30 cellular contexts compared by ENCODE assay signal in genomic region chr7:30968747-30969603, GRCh38. TPM values are rescaled to one million over a fixed set of nuclear protein-coding genes. Genes with fewer than 3 reads are reported as not detected.
DNase-seq lines count a peak whose midpoint lies in the region; ATAC-seq, FAIRE-seq and TF ChIP-seq lines count a peak whose summit lies in the region.
"Had no signal": no experiment of that assay in that cellular context is flagged by ENCODE, and none has a peak within 500 bp of the region (broad histone marks: within the 10 kb centered on the region; RNA-seq: fewer than 3 reads in every experiment).

No MANE protein-coding gene starts in this region.

- FAIRE-seq in HepG2 (lab: Jason Lieb, UNC), result no peak
- FAIRE-seq: islet of Langerhans had no signal

- DNase-seq in OCI-LY7 (ENCODE audit: low spot score) (no peak), mucosa of gallbladder (ENCODE audit: low spot score) (peak; percentile 58), ureter (ENCODE audit: low spot score) (no peak), nephron progenitor cell (no peak), HepG2 (ENCODE audit: low spot score) (no peak)
- DNase-seq: activated B cell treated with CpG ODN at 0.5 μM for 24 hours; activated CD8-positive, alpha-beta T cell treated with anti-CD3 and anti-CD28 coated beads for 36 hours; activated naive CD4-positive, alpha-beta T cell treated with anti-CD3 and anti-CD28 coated beads, Interleukin-2, amount 10 ng/mL, durations not matched to agents 7 days and 5 days; activated T-cell treated with anti-CD3 and anti-CD28 coated beads, Interleukin-2, amount 50 U/mL, for 24 hours; CD8-positive, alpha-beta memory T cell; DMS79 treated with DMSO at 0.1 percent for 48 hours; foreskin fibroblast; hippocampal formation; mammary epithelial cell; naive B cell; NCI-H1930; Peyer's patch; right lobe of liver had no signal

- intact Hi-C loops in OCI-LY7 (cut with micrococcal nuclease; ENCODE audit: unreplicated experiment) (no loop called here), HepG2 (cut with micrococcal nuclease; ENCODE audit: unreplicated experiment) (no loop called here)

- ATAC-seq in GM18868 (IDR thresholded peaks at IDR 0.05; ENCODE audit: unreplicated experiment) (peak; percentile 17), HepG2 (no peak), GM18517 (IDR thresholded peaks at IDR 0.05; ENCODE audit: unreplicated experiment) (no peak)
- ATAC-seq: activated CD8-positive, alpha-beta T cell treated with anti-CD3 and anti-CD28 coated beads for 36 hours had no signal

- H3K9me2 ChIP-seq in OCI-LY7 (ENCODE audit: insufficient read depth, low read length), result no peaks in the 10 kb centered on the region

- 0 out of 2 replicates have a peak overlapping the region, but pooled peaks have one; percentile 6 for H3K9ac ChIP-seq in BLaER1
- no peak overlapping the region for H3K9ac ChIP-seq in HepG2 (ENCODE audit: insufficient read depth, low read depth, low read length)
- H3K9ac ChIP-seq: KMS-11 had no signal

- H3K9me3 ChIP-seq in BLaER1, result no peaks in the 10 kb centered on the region
- H3K9me3 ChIP-seq in OCI-LY7 (ENCODE audit: low read length), result no peaks in the 10 kb centered on the region
- no peaks in the 10 kb centered on the region for H3K9me3 ChIP-seq in HepG2 (ENCODE audit: low read length)
- H3K9me3 ChIP-seq: Peyer's patch, right lobe of liver, thoracic aorta had no signal

- 6% methylated on average over 5 of the region's 7 CpGs for WGBS in HepG2 (ENCODE audit: low lambda C conversion rate)

- TF ChIP-seq EP300 in HepG2 (IDR thresholded peaks at IDR 0.05; ENCODE audit: low read depth in 2 of 2, low read length in 2 of 2) (no peak), HepG2 (CRISPR knock-in tag; IDR thresholded peaks at IDR 0.05; ENCODE audit: borderline replicate concordance) (no peak)

- H3K4me3 ChIP-seq in BLaER1, result no peak overlapping the region
- H3K4me3 ChIP-seq in OCI-LY7 (ENCODE audit: low read depth, low read length, poor library complexity, severe bottlenecking), result no peak overlapping the region
- no peak overlapping the region for H3K4me3 ChIP-seq in HepG2 (replicated peaks in 1 of 3; ENCODE audit: insufficient read depth in 1 of 3, low read depth in 2 of 3, low read length in 3 of 3)
- H3K4me3 ChIP-seq: cardiac muscle cell, Peyer's patch, right lobe of liver, thoracic aorta had no signal

- H3K36me3 ChIP-seq in BLaER1, result no peaks in the 10 kb centered on the region
- H3K36me3 ChIP-seq in OCI-LY7 (ENCODE audit: insufficient read depth, low read length), result no peaks in the 10 kb centered on the region
- H3K36me3 ChIP-seq in HepG2 (replicated peaks in 1 of 2; ENCODE audit: control insufficient read depth in 1 of 2, insufficient read depth in 2 of 2, low read length in 2 of 2), result no peaks in the 10 kb centered on the region
- H3K36me3 ChIP-seq: cardiac muscle cell, Peyer's patch, right lobe of liver, thoracic aorta had no signal

- H3K27ac Mint-ChIP-seq in nephron progenitor cell, result no peak overlapping the region
- H3K27ac Mint-ChIP-seq: activated B cell treated with CpG ODN at 0.5 μM for 24 hours; activated CD8-positive, alpha-beta T cell treated with anti-CD3 and anti-CD28 coated beads for 36 hours; activated naive CD4-positive, alpha-beta T cell treated with anti-CD3 and anti-CD28 coated beads, Interleukin-2, amount 10 ng/mL, durations not matched to agents 7 days and 5 days; activated T-cell treated with anti-CD3 and anti-CD28 coated beads, Interleukin-2, amount 50 U/mL, for 24 hours; CD8-positive, alpha-beta memory T cell; T-helper 2 cell treated with Interferon-gamma antibody and Interleukin-4, amounts not matched to agents 5 μg/mL and 100 μg/mL, for 36 hours had no signal

- no peak overlapping the region for H3K4me3 Mint-ChIP-seq in nephron progenitor cell
- H3K4me3 Mint-ChIP-seq: activated B cell treated with CpG ODN at 0.5 μM for 24 hours; activated CD8-positive, alpha-beta T cell treated with anti-CD3 and anti-CD28 coated beads for 36 hours; activated naive CD4-positive, alpha-beta T cell treated with anti-CD3 and anti-CD28 coated beads, Interleukin-2, amount 10 ng/mL, durations not matched to agents 7 days and 5 days; activated T-cell treated with anti-CD3 and anti-CD28 coated beads, Interleukin-2, amount 50 U/mL, for 24 hours; CD8-positive, alpha-beta memory T cell; T-helper 2 cell treated with Interferon-gamma antibody and Interleukin-4, amounts not matched to agents 5 μg/mL and 100 μg/mL, for 36 hours had no signal

- H3K27me3 Mint-ChIP-seq in nephron progenitor cell (ENCODE audit: low read depth, poor library complexity), result peaks cover 29% of the 10 kb centered on the region

- no TSS peak for BruUV-seq in OCI-LY7 (replicated peaks; lab: Mats Ljungman, UMichigan)
- no TSS peak for BruUV-seq in HepG2 (replicated peaks; lab: Mats Ljungman, UMichigan)

- H3K79me2 ChIP-seq in OCI-LY7 (ENCODE audit: insufficient read depth, low read depth, low read length) (no peaks in the 10 kb centered on the region), HepG2 (ENCODE audit: insufficient read depth, low read length) (no peaks in the 10 kb centered on the region)

- no peaks in the 10 kb centered on the region for H3K27me3 ChIP-seq in BLaER1
- H3K27me3 ChIP-seq in HepG2 (ENCODE audit: control insufficient read depth in 1 of 2, insufficient read depth in 2 of 2, low read length in 2 of 2), result no peaks in the 10 kb centered on the region
- H3K27me3 ChIP-seq: Peyer's patch, right lobe of liver had no signal

- no peak for TF ChIP-seq CTCF in OCI-LY7 (conservative IDR thresholded peaks at IDR 0.05; ENCODE audit: low read length)
- no peak for TF ChIP-seq CTCF in nephron progenitor cell (IDR thresholded peaks at IDR 0.05)
- TF ChIP-seq CTCF in HepG2 (CRISPR knock-in tag; IDR thresholded peaks at IDR 0.05), result no peak

- in situ Hi-C loops in HepG2 (cut with HindIII; ENCODE audit: extremely low pct_ligation_motif_present, low pct_unique_long_range_greater_than_20kb), result no loop called here

- H3K9me3 Mint-ChIP-seq in nephron progenitor cell, result no peaks in the 10 kb centered on the region
- H3K9me3 Mint-ChIP-seq: activated B cell treated with CpG ODN at 0.5 μM for 24 hours; activated CD8-positive, alpha-beta T cell treated with anti-CD3 and anti-CD28 coated beads for 36 hours; activated naive CD4-positive, alpha-beta T cell treated with anti-CD3 and anti-CD28 coated beads, Interleukin-2, amount 10 ng/mL, durations not matched to agents 7 days and 5 days; activated T-cell treated with anti-CD3 and anti-CD28 coated beads, Interleukin-2, amount 50 U/mL, for 24 hours; CD8-positive, alpha-beta memory T cell; T-helper 2 cell treated with Interferon-gamma antibody and Interleukin-4, amounts not matched to agents 5 μg/mL and 100 μg/mL, for 36 hours had no signal

- H3K36me3 Mint-ChIP-seq in nephron progenitor cell (ENCODE audit: low read depth), result no peaks in the 10 kb centered on the region
- H3K36me3 Mint-ChIP-seq: activated naive CD4-positive, alpha-beta T cell treated with anti-CD3 and anti-CD28 coated beads, Interleukin-2, amount 10 ng/mL, durations not matched to agents 7 days and 5 days; CD8-positive, alpha-beta memory T cell; naive B cell had no signal

- H3K4me2 ChIP-seq in BLaER1, result peak overlapping the region; percentile 47
- peak overlapping the region; percentile 17; the same call in 1 of the 2 replicates for H3K4me2 ChIP-seq in OCI-LY7 (ENCODE audit: low read length)
- H3K4me2 ChIP-seq in HepG2 (ENCODE audit: low read depth, low read length), result no peak overlapping the region
- H3K4me2 ChIP-seq: KMS-11 had no signal

- POLR2A ChIA-PET in OCI-LY7 (lab: Charles Lee), result no interaction called here
- POLR2A ChIA-PET in HepG2 (lab: Yijun Ruan, JAX), result no interaction called here

- no peak for TF ChIP-seq POLR2A in HepG2 (IDR thresholded peaks at IDR 0.05; ENCODE audit: insufficient read depth in 1 of 2, low read depth in 2 of 2, low read length in 2 of 2)

- CTCF ChIA-PET in OCI-LY7 (lab: Charles Lee; ENCODE audit: unreplicated experiment), result interaction anchor here (1.2 kb wide), 1 partner anchor 197 kb away, joined by 3 read pairs; no protein-coding TSS in a partner anchor
- CTCF ChIA-PET in HepG2 (lab: Yijun Ruan, JAX; ENCODE audit: low intra/inter-chr PET ratio, low total read pairs), result no interaction called here

- TF ChIP-seq RAD21 in HepG2 (CRISPR knock-in tag; IDR thresholded peaks at IDR 0.05), result no peak

- H3K4me1 Mint-ChIP-seq in nephron progenitor cell, result peaks cover 9% of the 10 kb centered on the region
- H3K4me1 Mint-ChIP-seq: activated naive CD4-positive, alpha-beta T cell treated with anti-CD3 and anti-CD28 coated beads, Interleukin-2, amount 10 ng/mL, durations not matched to agents 7 days and 5 days; CD8-positive, alpha-beta memory T cell had no signal

- H3K27ac ChIP-seq in BLaER1 (0 out of 2 replicates have a peak overlapping the region, but pooled peaks have one; percentile 49), OCI-LY7 (ENCODE audit: low read depth, low read length, poor library complexity, severe bottlenecking) (no peak overlapping the region), HepG2 (ENCODE audit: extremely low read length, insufficient read depth, low read length) (no peak overlapping the region)
- H3K27ac ChIP-seq: cardiac muscle cell, KMS-11, Peyer's patch, right lobe of liver, thoracic aorta had no signal

- H2AFZ ChIP-seq in OCI-LY7 (ENCODE audit: low read length) (no peak overlapping the region), HepG2 (ENCODE audit: low read length) (no peak overlapping the region)

- peaks cover 54% of the 10 kb centered on the region for H3K4me1 ChIP-seq in BLaER1
- H3K4me1 ChIP-seq in OCI-LY7 (ENCODE audit: insufficient read depth, low read length, poor library complexity, severe bottlenecking), result peaks cover 34% of the 10 kb centered on the region
- no peaks in the 10 kb centered on the region for H3K4me1 ChIP-seq in HepG2 (ENCODE audit: insufficient read depth, low read length)
- H3K4me1 ChIP-seq: Peyer's patch, right lobe of liver had no signal

- H4K20me1 ChIP-seq in BLaER1 (no peaks in the 10 kb centered on the region), OCI-LY7 (ENCODE audit: insufficient read depth, low read length) (no peaks in the 10 kb centered on the region), HepG2 (ENCODE audit: insufficient read depth, low read length) (no peaks in the 10 kb centered on the region)

RNA-seq across cellular contexts. Expression of gene GHRHR, which starts 5.2 kb away (rescaled TPM):
- not detected in 2 replicates for total RNA-seq in OCI-LY7 (2014; rRNA removed; shearing (Covaris generic))
- total RNA-seq in OCI-LY7 (2022), result not detected in 2 replicates
- 12.3 TPM for total RNA-seq in mucosa of gallbladder
- not detected for total RNA-seq in ureter
- total RNA-seq in HepG2 (2016; rRNA removed; fragmentation: Illumina TruSeq; extraction: Trizol), result not detected in 2 replicates
- not detected in 2 replicates for total RNA-seq in HepG2 (2016; cell fraction: cytosol; rRNA removed; fragmentation: Illumina TruSeq; extraction: Trizol; ENCODE audit: low read depth)
- total RNA-seq in HepG2 (2016; cell fraction: insoluble cytoplasmic fraction; rRNA removed; fragmentation: Illumina TruSeq; extraction: Trizol), result not detected in 2 replicates
- not detected in 2 replicates for total RNA-seq in HepG2 (2016; cell fraction: membrane; rRNA removed; fragmentation: Illumina TruSeq; extraction: Trizol)
- not detected in 2 replicates for total RNA-seq in HepG2 (2016; cell fraction: nucleus; rRNA removed; fragmentation: Illumina TruSeq; extraction: Trizol)
- not detected in 2 replicates for polyA plus RNA-seq in HepG2 (2011; rRNA removed)
- polyA plus RNA-seq in HepG2 (2011; cell fraction: cytosol; rRNA removed), result not detected in 2 replicates
- polyA plus RNA-seq in HepG2 (2011; cell fraction: nucleus; rRNA removed), result not detected in 2 replicates
- polyA plus RNA-seq in HepG2 (2012), result not detected in 2 replicates
- not detected in 2 replicates for polyA plus RNA-seq in HepG2 (2016; cell fraction: cytosol; fragmentation: Illumina TruSeq; extraction: Trizol; ENCODE audit: low read depth)
- polyA plus RNA-seq in HepG2 (2016; cell fraction: insoluble cytoplasmic fraction; fragmentation: Illumina TruSeq; extraction: Trizol; ENCODE audit: low read depth), result not detected in 2 replicates
- polyA plus RNA-seq in HepG2 (2016; cell fraction: membrane; fragmentation: Illumina TruSeq; extraction: Trizol; ENCODE audit: low read depth), result not detected in 2 replicates
- polyA plus RNA-seq in HepG2 (2016; cell fraction: nucleus; fragmentation: Illumina TruSeq; extraction: Trizol; ENCODE audit: insufficient read depth, low read depth), result not detected in 2 replicates
- polyA minus RNA-seq in HepG2 (2011; rRNA and poly(A)+ RNA removed; ENCODE audit: low replicate concordance), result not detected in 2 replicates
- polyA minus RNA-seq in HepG2 (2011; cell fraction: cytosol; rRNA and poly(A)+ RNA removed), result not detected in 2 replicates
- not detected in 2 replicates for polyA minus RNA-seq in HepG2 (2011; cell fraction: nucleus; rRNA and poly(A)+ RNA removed)
- total RNA-seq: activated B cell treated with CpG ODN at 0.5 μM for 24 hours; activated CD8-positive, alpha-beta T cell treated with anti-CD3 and anti-CD28 coated beads for 36 hours; cardiac muscle cell; CD8-positive, alpha-beta memory T cell; dermis microvascular lymphatic vessel endothelial cell; HT1080; mammary epithelial cell; osteoblast; Peyer's patch; SK-MEL-5; thoracic aorta had no signal
- polyA plus RNA-seq: cardiac muscle cell; CD8-positive, alpha-beta memory T cell; mammary epithelial cell had no signal

RNA-seq across cellular contexts. Expression of gene AQP1, which starts 57.3 kb away (rescaled TPM):
- total RNA-seq in OCI-LY7 (2014; rRNA removed; shearing (Covaris generic)), result not detected in 2 replicates
- total RNA-seq in OCI-LY7 (2022) (not detected in 2 replicates), mucosa of gallbladder (995 TPM), ureter (373 TPM), HepG2 (2016; rRNA removed; fragmentation: Illumina TruSeq; extraction: Trizol) (not detected in 2 replicates)
- not detected in 2 replicates for total RNA-seq in HepG2 (2016; cell fraction: cytosol; rRNA removed; fragmentation: Illumina TruSeq; extraction: Trizol; ENCODE audit: low read depth)
- total RNA-seq in HepG2 (2016; cell fraction: insoluble cytoplasmic fraction; rRNA removed; fragmentation: Illumina TruSeq; extraction: Trizol), result not detected in 2 replicates
- not detected in 2 replicates for total RNA-seq in HepG2 (2016; cell fraction: membrane; rRNA removed; fragmentation: Illumina TruSeq; extraction: Trizol)
- total RNA-seq in HepG2 (2016; cell fraction: nucleus; rRNA removed; fragmentation: Illumina TruSeq; extraction: Trizol), result not detected in 2 replicates
- not detected in 2 replicates for polyA plus RNA-seq in HepG2 (2011; rRNA removed)
- polyA plus RNA-seq in HepG2 (2011; cell fraction: cytosol; rRNA removed), result not detected in 2 replicates
- not detected in 2 replicates for polyA plus RNA-seq in HepG2 (2011; cell fraction: nucleus; rRNA removed)
- not detected in 2 replicates for polyA plus RNA-seq in HepG2 (2012)
- not detected in 2 replicates for polyA plus RNA-seq in HepG2 (2016; cell fraction: cytosol; fragmentation: Illumina TruSeq; extraction: Trizol; ENCODE audit: low read depth)
- not detected in 2 replicates for polyA plus RNA-seq in HepG2 (2016; cell fraction: insoluble cytoplasmic fraction; fragmentation: Illumina TruSeq; extraction: Trizol; ENCODE audit: low read depth)
- not detected in 2 replicates for polyA plus RNA-seq in HepG2 (2016; cell fraction: membrane; fragmentation: Illumina TruSeq; extraction: Trizol; ENCODE audit: low read depth)
- polyA plus RNA-seq in HepG2 (2016; cell fraction: nucleus; fragmentation: Illumina TruSeq; extraction: Trizol; ENCODE audit: insufficient read depth, low read depth), result not detected in 2 replicates
- polyA minus RNA-seq in HepG2 (2011; rRNA and poly(A)+ RNA removed; ENCODE audit: low replicate concordance), result 0.08 and 1.7 TPM in 2 replicates
- not detected in 2 replicates for polyA minus RNA-seq in HepG2 (2011; cell fraction: cytosol; rRNA and poly(A)+ RNA removed)
- polyA minus RNA-seq in HepG2 (2011; cell fraction: nucleus; rRNA and poly(A)+ RNA removed), result not detected in 2 replicates
- total RNA-seq: HT1080 had no signal
- polyA plus RNA-seq: CD8-positive, alpha-beta memory T cell had no signal

Comparison
In these comparisons a context has a peak if more than half of its experiments do, and no peak if none do; other contexts are left out.
1. RNA of gene GHRHR, which starts 5.2 kb away (total RNA-seq): 12.3 TPM in mucosa of gallbladder (single experiment); not detected in OCI-LY7, not detected in ureter (single experiment) and not detected in HepG2; every median in the first group is over 10 times any median in the second.
2. RNA of gene AQP1, which starts 57.3 kb away (total RNA-seq): 995 TPM in mucosa of gallbladder (single experiment) and 373 TPM in ureter (single experiment); not detected in OCI-LY7 and not detected in HepG2; every median in the first group is over 100 times any median in the second.